Comparison of ENCODE assay signal across 8 cellular contexts in genomic region chr4:168480991-168481588, GRCh38. TPM values are rescaled to one million over a fixed set of nuclear protein-coding genes. Genes with fewer than 3 reads are reported as not detected.
DNase-seq lines count a peak whose midpoint lies in the region; ATAC-seq and TF ChIP-seq lines count a peak whose summit lies in the region.

No MANE protein-coding gene starts in this region.

- DNase-seq in Caki2 (ENCODE audit: low read depth), result peak; percentile 81
- peak; percentile 81 for DNase-seq in mammary epithelial cell
- peak; percentile 90 for DNase-seq in kidney glomerular epithelial cell (lab: John Stamatoyannopoulos, UW)
- peak; percentile 27 for DNase-seq in stimulated activated CD8-positive, alpha-beta memory T cell treated with anti-CD3 and anti-CD28 coated beads, Interleukin-12 subunit alpha, Interleukin-12 subunit beta, amount 100 ng/mL, for 1 hour (ENCODE audit: low read depth)
- DNase-seq in glutamatergic neuron, result no peak

- H3K36me3 ChIP-seq in mammary epithelial cell (ENCODE audit: insufficient read depth, low read length), result no peaks in the 10 kb centered on the region

- no peaks in the 10 kb centered on the region for H3K9me3 Mint-ChIP-seq in IgD-negative memory B cell
- H3K9me3 Mint-ChIP-seq in T-helper 1 cell treated with Interleukin-12 subunit alpha and Interleukin-12 subunit beta and Interleukin-4 antibody, amounts not matched to agents 30 μg/mL and 1 μg/mL, for 36 hours, result peaks cover 5% of the 10 kb centered on the region
- H3K9me3 Mint-ChIP-seq in glutamatergic neuron (ENCODE audit: unreplicated experiment), result peaks cover 2% of the 10 kb centered on the region

- peak overlapping the region; percentile 96 for H3K9ac ChIP-seq in mammary epithelial cell (ENCODE audit: insufficient read depth, low read length)

- no TSS peak for BruUV-seq in mammary epithelial cell (replicated peaks; lab: Mats Ljungman, UMichigan)

- dilution Hi-C loops in mammary epithelial cell (cut with HindIII; ENCODE audit: low sequenced_read_pairs), result no loop called here

- H3K27ac Mint-ChIP-seq in IgD-negative memory B cell (peak overlapping the region; percentile 96 to 99 (median 96)), glutamatergic neuron (ENCODE audit: unreplicated experiment) (no peak overlapping the region)
- H3K27ac Mint-ChIP-seq in T-helper 1 cell treated with Interleukin-12 subunit alpha and Interleukin-12 subunit beta and Interleukin-4 antibody, amounts not matched to agents 30 μg/mL and 1 μg/mL, for 36 hours, result peak overlapping the region; percentile 97

- no peaks in the 10 kb centered on the region for H4K20me1 ChIP-seq in mammary epithelial cell (ENCODE audit: insufficient read depth, low read length)

- in situ Hi-C loops in Caki2 (cut with HindIII; ENCODE audit: low pct_unique_long_range_greater_than_20kb, low sequenced_read_pairs) (no loop called here), mammary epithelial cell (cut with MboI; ENCODE audit: low sequenced_read_pairs in 2 of 2) (no loop called here)

- H3K27me3 Mint-ChIP-seq in IgD-negative memory B cell, result no peaks in the 10 kb centered on the region
- H3K27me3 Mint-ChIP-seq in T-helper 1 cell treated with Interleukin-12 subunit alpha and Interleukin-12 subunit beta and Interleukin-4 antibody, amounts not matched to agents 30 μg/mL and 1 μg/mL, for 36 hours (ENCODE audit: low read depth), result no peaks in the 10 kb centered on the region
- peaks cover 6% of the 10 kb centered on the region for H3K27me3 Mint-ChIP-seq in glutamatergic neuron (ENCODE audit: unreplicated experiment)

- peaks cover 26% of the 10 kb centered on the region for H3K4me1 ChIP-seq in mammary epithelial cell (ENCODE audit: insufficient read depth, low read length)

- H3K36me3 Mint-ChIP-seq in IgD-negative memory B cell, result peaks cover 7% of the 10 kb centered on the region
- peaks cover 24% of the 10 kb centered on the region for H3K36me3 Mint-ChIP-seq in T-helper 1 cell treated with Interleukin-12 subunit alpha and Interleukin-12 subunit beta and Interleukin-4 antibody, amounts not matched to agents 30 μg/mL and 1 μg/mL, for 36 hours (ENCODE audit: low read depth)
- H3K36me3 Mint-ChIP-seq in glutamatergic neuron (ENCODE audit: unreplicated experiment), result no peaks in the 10 kb centered on the region

- H3K79me2 ChIP-seq in mammary epithelial cell (ENCODE audit: insufficient read depth, low read length), result peaks cover 6% of the 10 kb centered on the region

- CTCF ChIA-PET in mammary epithelial cell (lab: Charles Lee; ENCODE audit: low non-redundant PET), result interaction anchor here (0.6 kb wide), 1 partner anchor 173 kb away, joined by 3 read pairs; no protein-coding TSS in a partner anchor

- peak overlapping the region; percentile 75 to 83 (median 83) for H3K4me3 ChIP-seq in mammary epithelial cell (replicated peaks in 1 of 3; ENCODE audit: insufficient read depth in 1 of 3, low read depth in 2 of 3, low read length in 3 of 3)

- H3K4me3 Mint-ChIP-seq in IgD-negative memory B cell (peak overlapping the region; percentile 98 to 100 (median 99)), glutamatergic neuron (ENCODE audit: unreplicated experiment) (no peak overlapping the region)
- H3K4me3 Mint-ChIP-seq in T-helper 1 cell treated with Interleukin-12 subunit alpha and Interleukin-12 subunit beta and Interleukin-4 antibody, amounts not matched to agents 30 μg/mL and 1 μg/mL, for 36 hours, result peak overlapping the region; percentile 87

- peak overlapping the region; percentile 98 for H3K4me2 ChIP-seq in mammary epithelial cell (ENCODE audit: insufficient read depth, low read depth, low read length)

- no peak for TF ChIP-seq CTCF in mammary epithelial cell (conservative IDR thresholded peaks at IDR 0.05 in 1 of 2, IDR thresholded peaks at IDR 0.05 in 1 of 2; ENCODE audit: extremely low read depth in 1 of 2, insufficient read depth in 1 of 2, low read depth in 1 of 2, low read length in 2 of 2)
- no peak for TF ChIP-seq CTCF in glutamatergic neuron (IDR thresholded peaks at IDR 0.05; ENCODE audit: partially characterized antibody, unreplicated experiment)

- peak overlapping the region; percentile 98 for H3K27ac ChIP-seq in mammary epithelial cell (ENCODE audit: insufficient read depth, low read depth, low read length)

- intact Hi-C loops in mammary epithelial cell (cut with micrococcal nuclease), result loop anchor here (1.0 to 10.0 kb wide), 4 partner anchors 74 to 364 kb away; partner anchors contain the start of gene DDX60

- peak overlapping the region; percentile 99 for H2AFZ ChIP-seq in mammary epithelial cell (ENCODE audit: low read depth, low read length)

- WGBS in mammary epithelial cell (ENCODE audit: low coverage, missing lambda C conversion rate), result 1% methylated on average over 7 of the region's 7 CpGs

- H3K9me3 ChIP-seq in mammary epithelial cell (replicated peaks; ENCODE audit: insufficient read depth, low read length), result no peaks in the 10 kb centered on the region

- no peaks in the 10 kb centered on the region for H3K27me3 ChIP-seq in mammary epithelial cell (ENCODE audit: insufficient read depth, low read length)

- H3K4me1 Mint-ChIP-seq in IgD-negative memory B cell (peaks cover 23 to 32% (median 32%) of the 10 kb centered on the region in 3 donors), glutamatergic neuron (ENCODE audit: low read depth, unreplicated experiment) (peaks cover 6% of the 10 kb centered on the region)
- peaks cover 55% of the 10 kb centered on the region for H3K4me1 Mint-ChIP-seq in T-helper 1 cell treated with Interleukin-12 subunit alpha and Interleukin-12 subunit beta and Interleukin-4 antibody, amounts not matched to agents 30 μg/mL and 1 μg/mL, for 36 hours (ENCODE audit: low read depth)

- ATAC-seq in GM21390 (IDR thresholded peaks at IDR 0.05; ENCODE audit: unreplicated experiment), result peak; percentile 39

RNA-seq across cellular contexts. Expression of gene DDX60L, which starts 0.8 kb away (rescaled TPM):
- total RNA-seq in Caki2 (2014; rRNA removed; shearing (Covaris generic); ENCODE audit: low replicate concordance), result 12.3 and 35.1 TPM in 2 replicates
- 14.8 TPM for polyA plus RNA-seq in IgD-negative memory B cell
- 10 to 100 TPM in 1 of 2 donors, 1 to 10 TPM in 1; 6.8 to 12.2 TPM for total RNA-seq in mammary epithelial cell
- 5.7 TPM for polyA plus RNA-seq in mammary epithelial cell
- 11.7 TPM for polyA minus RNA-seq in mammary epithelial cell
- total RNA-seq in glutamatergic neuron (ENCODE audit: unreplicated experiment), result not detected

RNA-seq across cellular contexts. Expression of gene PALLD, which starts 15.8 kb away (rescaled TPM):
- total RNA-seq in Caki2 (2014; rRNA removed; shearing (Covaris generic); ENCODE audit: low replicate concordance), result 95.9 and 130 TPM in 2 replicates
- polyA plus RNA-seq in IgD-negative memory B cell (0.31 TPM), mammary epithelial cell (122 TPM)
- total RNA-seq in mammary epithelial cell (100 to 1,000 TPM; 296 to 380 TPM), glutamatergic neuron (ENCODE audit: unreplicated experiment) (37.5 TPM)
- 433 TPM for polyA minus RNA-seq in mammary epithelial cell
